ENCODE assay signal across 1 cellular context in genomic region chr13:41311607-41312500, GRCh38.
A peak's percentile ranks its signal among the peaks of the same experiment; 100 is the strongest.
TF ChIP-seq lines count a peak whose summit lies in the region.

No MANE protein-coding gene starts in this region.

TF ChIP-seq in GM12878, 131 proteins besides CTCF, POLR2A, EP300 and RAD21 (continues in another document):
- no peak for TF ChIP-seq ATF3 (IDR thresholded peaks at IDR 0.05; ENCODE audit: borderline replicate concordance, extremely low read depth, low read depth, low read length)
- TF ChIP-seq ZZZ3 (IDR thresholded peaks at IDR 0.05; ENCODE audit: control insufficient read depth, insufficient read length, low read depth) = no peak
- no peak for TF ChIP-seq GABPA (IDR thresholded peaks at IDR 0.05; ENCODE audit: low read depth)
- TF ChIP-seq E4F1 (IDR thresholded peaks at IDR 0.05; ENCODE audit: borderline replicate concordance, partially characterized antibody) = no peak
- no peak for TF ChIP-seq MEF2B (IDR thresholded peaks at IDR 0.05; ENCODE audit: partially characterized antibody, poor library complexity, severe bottlenecking)
- peak; percentile 56; the same call in 1 of the 2 replicates for TF ChIP-seq YY1 (IDR thresholded peaks at IDR 0.05; ENCODE audit: low read depth, low read length)
- TF ChIP-seq CHD1 (IDR thresholded peaks at IDR 0.05; ENCODE audit: low read depth, low read length) = no peak
- no peak for TF ChIP-seq ZBTB4 (CRISPR knock-in tag; IDR thresholded peaks at IDR 0.05)
- TF ChIP-seq IKZF1 (conservative IDR thresholded peaks at IDR 0.05) = peak; percentile 11; the same call in 1 of the 2 replicates
- peak; percentile 44; the same call in 1 of the 2 replicates for TF ChIP-seq MXI1 (IDR thresholded peaks at IDR 0.05; ENCODE audit: low read depth, low read length)
- no peak for TF ChIP-seq TCF3 (IDR thresholded peaks at IDR 0.05; ENCODE audit: borderline replicate concordance, insufficient read depth, low read depth, low read length)
- no peak for TF ChIP-seq REST (IDR thresholded peaks at IDR 0.05; ENCODE audit: low read depth, low read length)
- no peak for TF ChIP-seq TCF7 (IDR thresholded peaks at IDR 0.05; ENCODE audit: borderline replicate concordance)
- no peak for TF ChIP-seq NR2C1 (IDR thresholded peaks at IDR 0.05)
- peak; percentile 90 for TF ChIP-seq HSF1 (IDR thresholded peaks at IDR 0.05; ENCODE audit: low read depth, low read length)
- TF ChIP-seq SREBF2 (IDR thresholded peaks at IDR 0.05; ENCODE audit: low read length) = no peak
- TF ChIP-seq PML (IDR thresholded peaks at IDR 0.05; ENCODE audit: low read length) = no peak
- no peak for TF ChIP-seq NRF1 (conservative IDR thresholded peaks at IDR 0.05; ENCODE audit: low read depth, low read length)
- TF ChIP-seq BCLAF1 (IDR thresholded peaks at IDR 0.05) = no peak
- no peak for TF ChIP-seq MYC (IDR thresholded peaks at IDR 0.05; ENCODE audit: insufficient read depth, insufficient read length, insufficient replicate concordance, low read length, severe bottlenecking)
- TF ChIP-seq PAX8 (IDR thresholded peaks at IDR 0.05) = no peak
- TF ChIP-seq ESRRA (IDR thresholded peaks at IDR 0.05; ENCODE audit: low read length) = no peak
- no peak for TF ChIP-seq SKIL (IDR thresholded peaks at IDR 0.05; ENCODE audit: low read depth, poor library complexity, severe bottlenecking)
- TF ChIP-seq RAD51 (IDR thresholded peaks at IDR 0.05) = no peak
- TF ChIP-seq TAF1 (IDR thresholded peaks at IDR 0.05; ENCODE audit: borderline replicate concordance, low read depth, low read length) = no peak
- no peak for TF ChIP-seq CBFB (IDR thresholded peaks at IDR 0.05; ENCODE audit: low read depth)
- no peak for TF ChIP-seq IRF4 (IDR thresholded peaks at IDR 0.05; ENCODE audit: low read depth, low read length)
- no peak for TF ChIP-seq MTA2 (IDR thresholded peaks at IDR 0.05; ENCODE audit: low read depth)
- no peak for TF ChIP-seq NR2F1 (conservative IDR thresholded peaks at IDR 0.05)
- TF ChIP-seq ZNF217 (IDR thresholded peaks at IDR 0.05) = no peak
- no peak for TF ChIP-seq ZBTB11 (CRISPR knock-in tag; IDR thresholded peaks at IDR 0.05)
- TF ChIP-seq JUND (IDR thresholded peaks at IDR 0.05; ENCODE audit: low read depth, low read length) = no peak
- no peak for TF ChIP-seq ZNF622 (IDR thresholded peaks at IDR 0.05)
